Comparison of ENCODE assay signal across 8 cellular contexts in genomic region chr6:99425647-99426453, GRCh38. TPM values are rescaled to one million over a fixed set of nuclear protein-coding genes. Genes with fewer than 3 reads are reported as not detected.
A peak's percentile ranks its signal among the peaks of the same experiment; 100 is the strongest.
DNase-seq lines count a peak whose midpoint lies in the region; TF ChIP-seq lines count a peak whose summit lies in the region.

No MANE protein-coding gene starts in this region.

- CTCF ChIA-PET in RWPE1 (lab: Yijun Ruan, JAX) = interaction anchor here (1.1 to 1.2 kb wide), 2 partner anchors 12 to 24 kb away, joined by 4 read pairs; no protein-coding TSS in a partner anchor

- peak; percentile 58 for TF ChIP-seq CTCF in RWPE1 (conservative IDR thresholded peaks at IDR 0.05; ENCODE audit: low read depth)
- peak; percentile 71 for TF ChIP-seq CTCF in neural progenitor cell (IDR thresholded peaks at IDR 0.05)

- H3K9ac ChIP-seq in GM23248 (peak overlapping the region; percentile 98), neural progenitor cell (peak overlapping the region; percentile 69)

- H3K9me2 ChIP-seq in GM23248 (ENCODE audit: insufficient read depth) = no peaks in the 10 kb centered on the region

- H3K79me2 ChIP-seq in GM23248 (ENCODE audit: insufficient read depth) (peaks cover 71% of the 10 kb centered on the region), neural progenitor cell (ENCODE audit: low read depth) (peaks cover 49% of the 10 kb centered on the region)

- DNase-seq in EH (ENCODE audit: low read depth) (peak; percentile 89), GM23248 (peak; percentile 78), RWPE1 (ENCODE audit: low spot score) (peak; percentile 71), foreskin melanocyte (peak; percentile 94), neural progenitor cell (ENCODE audit: low spot score) (peak; percentile 94), stromal cell of bone marrow (ENCODE audit: low read depth) (peak; percentile 79)
- DNase-seq in activated effector memory CD4-positive, alpha-beta T cell treated with anti-CD3 and anti-CD28 coated beads, Interleukin-2, amount 50 U/mL, for 16 hours = peak; percentile 86

- peaks cover 25% of the 10 kb centered on the region for H3K36me3 Mint-ChIP-seq in neural progenitor cell

- H3K4me1 Mint-ChIP-seq in neural progenitor cell = peaks cover 49% of the 10 kb centered on the region

- H3K36me3 ChIP-seq in GM23248 (ENCODE audit: low read depth) (no peaks in the 10 kb centered on the region), KOPT-K1 (ENCODE audit: insufficient read depth, low read length) (peaks cover 56% of the 10 kb centered on the region), neural progenitor cell (no peaks in the 10 kb centered on the region)

- H3K9me3 Mint-ChIP-seq in neural progenitor cell = no peaks in the 10 kb centered on the region

- 1 to 2% methylated on average over 29 of the region's 29 CpGs for WGBS in GM23248 (ENCODE audit: low coverage in 1 of 2, low lambda C conversion rate in 2 of 2, missing lambda C conversion rate in 2 of 2), 2 experiments

- peak overlapping the region; percentile 91 for H2AFZ ChIP-seq in GM23248
- peak overlapping the region; percentile 94 for H2AFZ ChIP-seq in neural progenitor cell (replicated peaks)

- no peaks in the 10 kb centered on the region for H3K27me3 Mint-ChIP-seq in neural progenitor cell (ENCODE audit: insufficient read depth, low read depth)

- in situ Hi-C loops in GM23248 (cut with MboI) = no loop called here

- POLR2A ChIA-PET in RWPE1 (lab: Yijun Ruan, JAX; ENCODE audit: low non-redundant PET) = no interaction called here

- H3K4me2 ChIP-seq in GM23248 (ENCODE audit: unreplicated experiment) = peak overlapping the region; percentile 98
- H3K4me2 ChIP-seq in neural progenitor cell = peak overlapping the region; percentile 92

- H3K4me1 ChIP-seq in GM23248 (ENCODE audit: insufficient read depth) (peaks cover 29% of the 10 kb centered on the region), neural progenitor cell (peaks cover 21% of the 10 kb centered on the region)

- H3K27ac ChIP-seq in GM23248 (peak overlapping the region; percentile 97), KOPT-K1 (ENCODE audit: low read depth, low read length, poor library complexity, severe bottlenecking) (peak overlapping the region; percentile 97), RWPE1 (peak overlapping the region; percentile 99), neural progenitor cell (peak overlapping the region; percentile 92)

- H4K20me1 ChIP-seq in GM23248 (ENCODE audit: insufficient read depth) (peaks cover 12% of the 10 kb centered on the region; the same call in 1 of the 2 replicates), neural progenitor cell (ENCODE audit: low read depth) (peaks cover 37% of the 10 kb centered on the region)

- peak overlapping the region; percentile 99 for H3K27ac Mint-ChIP-seq in neural progenitor cell

- H3F3A ChIP-seq in GM23248 (ENCODE audit: insufficient read depth) (peaks cover 17% of the 10 kb centered on the region), neural progenitor cell (ENCODE audit: low read depth) (peaks cover 18% of the 10 kb centered on the region)

- H3K4me3 Mint-ChIP-seq in neural progenitor cell = peak overlapping the region; percentile 100

- peak overlapping the region; percentile 90 for H3K4me3 ChIP-seq in GM23248
- H3K4me3 ChIP-seq in neural progenitor cell = peak overlapping the region; percentile 86

- H3K9me3 ChIP-seq in GM23248 (ENCODE audit: low read depth) (no peaks in the 10 kb centered on the region), KOPT-K1 (ENCODE audit: insufficient read depth, low read length, poor library complexity, severe bottlenecking) (no peaks in the 10 kb centered on the region), neural progenitor cell (ENCODE audit: low read depth) (no peaks in the 10 kb centered on the region)

- H3K27me3 ChIP-seq in GM23248 (replicated peaks; ENCODE audit: insufficient read depth) = no peaks in the 10 kb centered on the region
- no peaks in the 10 kb centered on the region for H3K27me3 ChIP-seq in neural progenitor cell

RNA-seq across cellular contexts. Expression of gene PNISR, which starts 0.7 kb away (rescaled TPM):
- total RNA-seq in GM23248 (2014; rRNA removed; shearing (Covaris generic)) = 46.6 and 56.3 TPM in 2 replicates
- 40.0 and 55.8 TPM in 2 replicates for polyA plus RNA-seq in GM23248 (2016; fragmentation: Nextera tagmentation; extraction: Ambion mirVana)
- 266 and 498 TPM in 2 replicates for total RNA-seq in neural progenitor cell (ENCODE audit: low replicate concordance)

RNA-seq across cellular contexts. Expression of gene COQ3, which starts 31.9 kb away (rescaled TPM):
- total RNA-seq in GM23248 (2014; rRNA removed; shearing (Covaris generic)) = 2.5 and 3.5 TPM in 2 replicates
- 8.5 and 8.8 TPM in 2 replicates for polyA plus RNA-seq in GM23248 (2016; fragmentation: Nextera tagmentation; extraction: Ambion mirVana)
- 7.8 and 16.2 TPM in 2 replicates for total RNA-seq in neural progenitor cell (ENCODE audit: low replicate concordance)

Comparison
In these comparisons a context has a peak if more than half of its experiments do, and no peak if none do; other contexts are left out.
1. Peak in every context shown above with its lines: DNase-seq, H3K4me3 ChIP-seq and H3K27ac ChIP-seq.